ENCODE assay signal across 16 cellular contexts in genomic region chr19:39935262-39935661, GRCh38. TPM values are rescaled to one million over a fixed set of nuclear protein-coding genes. Genes with fewer than 3 reads are reported as not detected.
DNase-seq lines count a peak whose midpoint lies in the region; ATAC-seq and TF ChIP-seq lines count a peak whose summit lies in the region.
"Had no signal": no experiment of that assay in that cellular context is flagged by ENCODE, and none has a peak within 500 bp of the region (broad histone marks: within the 10 kb centered on the region; RNA-seq: fewer than 3 reads in every experiment).

No MANE protein-coding gene starts in this region.

- H3K36me3 Mint-ChIP-seq in activated CD4-positive, alpha-beta T cell treated with anti-CD3 and anti-CD28 coated beads, Interleukin-2, amount 10 ng/mL, durations not matched to agents 7 days and 5 days (ENCODE audit: low read depth) = peaks cover 13% of the 10 kb centered on the region
- no peaks in the 10 kb centered on the region for H3K36me3 Mint-ChIP-seq in H9 (ENCODE audit: insufficient read depth in 1 of 3, low read depth in 3 of 3)

- no peak overlapping the region for H2BK15ac ChIP-seq in H9 (ENCODE audit: low read depth, low read length)

- H2BK5ac ChIP-seq in H9 (ENCODE audit: insufficient read length, low read length) = no peak overlapping the region

- H3K4me1 ChIP-seq in H9 (ENCODE audit: insufficient read depth, low read length) = no peaks in the 10 kb centered on the region
- H3K4me1 ChIP-seq in sigmoid colon = no peaks in the 10 kb centered on the region
- H3K4me1 ChIP-seq: esophagus muscularis mucosa had no signal

- H3K4me1 Mint-ChIP-seq in activated CD4-positive, alpha-beta T cell treated with anti-CD3 and anti-CD28 coated beads, Interleukin-2, amount 10 ng/mL, durations not matched to agents 7 days and 5 days = peaks cover 53% of the 10 kb centered on the region
- no peaks in the 10 kb centered on the region for H3K4me1 Mint-ChIP-seq in H9

- no peak overlapping the region for H2AK5ac ChIP-seq in H9 (ENCODE audit: insufficient read length, low read length)

- TF ChIP-seq CTCF in H9 (conservative IDR thresholded peaks at IDR 0.05) = peak; percentile 32; the same call in 2 of the 3 replicates
- no peak for TF ChIP-seq CTCF in sigmoid colon (IDR thresholded peaks at IDR 0.05)
- no peak for TF ChIP-seq CTCF in omental fat pad (IDR thresholded peaks at IDR 0.05)

- H3K9me3 ChIP-seq in H9 (ENCODE audit: control insufficient read depth, low read depth, low read length) (no peaks in the 10 kb centered on the region), sigmoid colon (peaks cover 0 to 5% (median 0%) of the 10 kb centered on the region in 4 donors)

- no peak for ATAC-seq in omental fat pad (ENCODE audit: low FRiP score)

- H3K4me3 ChIP-seq in sigmoid colon = no peak overlapping the region
- H3K4me3 ChIP-seq: esophagus muscularis mucosa had no signal

- H2BK20ac ChIP-seq in H9 (ENCODE audit: low read depth, low read length, poor library complexity, severe bottlenecking) = no peak overlapping the region

- H3T11ph ChIP-seq in H9 (ENCODE audit: low read length) = no peak overlapping the region

- peak overlapping the region; percentile 81 for H3K27ac Mint-ChIP-seq in activated CD4-positive, alpha-beta T cell treated with anti-CD3 and anti-CD28 coated beads, Interleukin-2, amount 10 ng/mL, durations not matched to agents 7 days and 5 days
- H3K27ac Mint-ChIP-seq in H9 = 0 out of 7 replicates have a peak overlapping the region, but pooled peaks of 1 of the 3 experiments have one; percentile 31
- H3K27ac Mint-ChIP-seq: dendritic cell treated with granulocyte-macrophage colony-stimulating factor and Interleukin-4, amounts not matched to agents 40 ng/mL and 50 ng/mL, for 4 days had no signal

- no peak overlapping the region for H3K23ac ChIP-seq in H9 (ENCODE audit: insufficient read length, low read depth, low read length)

- H3K4me3 Mint-ChIP-seq in activated CD4-positive, alpha-beta T cell treated with anti-CD3 and anti-CD28 coated beads, Interleukin-2, amount 10 ng/mL, durations not matched to agents 7 days and 5 days = no peak overlapping the region
- no peak overlapping the region for H3K4me3 Mint-ChIP-seq in H9
- H3K4me3 Mint-ChIP-seq: dendritic cell treated with granulocyte-macrophage colony-stimulating factor and Interleukin-4, amounts not matched to agents 40 ng/mL and 50 ng/mL, for 4 days had no signal

- H3K4ac ChIP-seq in H9 (ENCODE audit: low read depth, low read length) = no peak overlapping the region

- no peak overlapping the region for H3K18ac ChIP-seq in H9 (ENCODE audit: insufficient read length, low read depth, low read length)

- POLR2A ChIA-PET in activated CD4-positive, alpha-beta T cell treated with anti-CD3 and anti-CD28 coated beads, Interleukin-2, amount 10 ng/mL, durations not matched to agents 7 days and 5 days (lab: Charles Lee) = no interaction called here

- H3K23me2 ChIP-seq in H9 (ENCODE audit: insufficient read length, low read depth, low read length, poor library complexity, severe bottlenecking) = no peaks in the 10 kb centered on the region

- H4K91ac ChIP-seq in H9 (ENCODE audit: insufficient read length, low read depth, low read length) = no peak overlapping the region

- H3K79me2 ChIP-seq in H9 (ENCODE audit: insufficient read depth, low read length) = no peaks in the 10 kb centered on the region

- TF ChIP-seq POLR2A in sigmoid colon (IDR thresholded peaks at IDR 0.05) = no peak

- H2AFZ ChIP-seq in H9 (ENCODE audit: low read length) = no peak overlapping the region

- no peak overlapping the region for H3K4me2 ChIP-seq in H9 (ENCODE audit: insufficient read depth, insufficient read length, low read length)

- H3K36me3 ChIP-seq in sigmoid colon = no peaks in the 10 kb centered on the region
- H3K36me3 ChIP-seq: esophagus muscularis mucosa had no signal

- H3K27ac ChIP-seq in H9 (ENCODE audit: insufficient read length, low read depth, low read length) (no peak overlapping the region), cingulate gyrus (ENCODE audit: low read depth, low read length) (peak overlapping the region; percentile 77), sigmoid colon (no peak overlapping the region)
- H3K27ac ChIP-seq: esophagus muscularis mucosa had no signal

- CTCF ChIA-PET in activated CD4-positive, alpha-beta T cell treated with anti-CD3 and anti-CD28 coated beads, Interleukin-2, amount 10 ng/mL, durations not matched to agents 7 days and 5 days (lab: Charles Lee) = interaction anchor here (1.1 to 2.5 kb wide), 4 partner anchors 9 to 36 kb away, joined by 3 to 9 read pairs (median 4); partner anchors contain the start of gene PSMC4

- no peaks in the 10 kb centered on the region for H3K27me3 Mint-ChIP-seq in activated CD4-positive, alpha-beta T cell treated with anti-CD3 and anti-CD28 coated beads, Interleukin-2, amount 10 ng/mL, durations not matched to agents 7 days and 5 days
- no peaks in the 10 kb centered on the region for H3K27me3 Mint-ChIP-seq in H9 (ENCODE audit: low read depth)
- H3K27me3 Mint-ChIP-seq: progenitor cell of endocrine pancreas had no signal

- TF ChIP-seq EP300 in sigmoid colon (IDR thresholded peaks at IDR 0.05) = no peak

- no CpG with 5 or more reads among the region's 5 CpGs for WGBS in H9 (ENCODE audit: extremely low coverage, insufficient read length, low lambda C conversion rate)
- WGBS in sigmoid colon, 2 donors = 86 to 90% methylated on average over 5 of the region's 5 CpGs

- H3K56ac ChIP-seq in H9 (ENCODE audit: insufficient read length, low read depth, low read length) = no peak overlapping the region

- no peak overlapping the region for H2BK12ac ChIP-seq in H9 (ENCODE audit: insufficient read length, low read depth, low read length)

- no peak overlapping the region for H4K5ac ChIP-seq in H9 (ENCODE audit: insufficient read length, low read depth, low read length)

- H4K8ac ChIP-seq in H9 (replicated peaks; ENCODE audit: insufficient read length, low read depth, low read length) = no peak overlapping the region

- H2BK120ac ChIP-seq in H9 (ENCODE audit: low read depth, low read length, poor library complexity, severe bottlenecking) = no peak overlapping the region

- H3K14ac ChIP-seq in H9 (ENCODE audit: insufficient read depth, low read length) = no peak overlapping the region

- intact Hi-C loops in sigmoid colon (cut with DNase I) = no loop called here

- no peaks in the 10 kb centered on the region for H4K20me1 ChIP-seq in H9 (ENCODE audit: control insufficient read depth, insufficient read depth, insufficient read length)

- peaks cover 11% of the 10 kb centered on the region for H3K9me3 Mint-ChIP-seq in activated CD4-positive, alpha-beta T cell treated with anti-CD3 and anti-CD28 coated beads, Interleukin-2, amount 10 ng/mL, durations not matched to agents 7 days and 5 days
- peaks cover 0 to 2% of the 10 kb centered on the region in 2 experiments; a peak in 1 of 5 replicates for H3K9me3 Mint-ChIP-seq in H9

- no peaks in the 10 kb centered on the region for H3K79me1 ChIP-seq in H9 (ENCODE audit: insufficient read depth, low read depth, low read length, poor library complexity, severe bottlenecking)

- no peak overlapping the region for H3K9ac ChIP-seq in H9 (ENCODE audit: extremely low read depth, insufficient read length, low read length)

- H3K27me3 ChIP-seq in H9 (ENCODE audit: insufficient read depth, low read length) (no peaks in the 10 kb centered on the region), sigmoid colon (no peaks in the 10 kb centered on the region)

- DNase-seq in activated CD4-positive, alpha-beta T cell treated with anti-CD3 and anti-CD28 coated beads, Interleukin-2, amount 10 ng/mL, durations not matched to agents 7 days and 5 days = no peak
- no peak for DNase-seq in activated CD4-positive, alpha-beta T cell treated with anti-CD3 and anti-CD28 coated beads, Interleukin-2, amount 50 U/mL, for 48 hours
- no peak for DNase-seq in H9
- DNase-seq in sigmoid colon = peak; percentile 35
- DNase-seq in NOMO-1 (lab: John Stamatoyannopoulos, UW; ENCODE audit: unreplicated experiment in 2 of 2) = no peak
- no peak for DNase-seq in stimulated activated naive CD4-positive, alpha-beta T cell treated with Interleukin-2 at 50 U/mL for 16 hours (lab: John Stamatoyannopoulos, UW)
- DNase-seq in omental fat pad (ENCODE audit: low spot score) = no peak
- DNase-seq: ACHN; NCI-H1694; NCI-H446 treated with DMSO at 0.1 percent for 48 hours; OCI-M1; stimulated activated CD4-positive, alpha-beta T cell treated with anti-CD3 and anti-CD28 coated beads, Interleukin-12 subunit alpha, Interleukin-12 subunit beta, amount 100 ng/mL, for 4 hours had no signal

RNA-seq across cellular contexts. Expression of gene FCGBP, which starts 0.8 kb away (rescaled TPM):
- 1 to 10 TPM; 7.1 TPM for total RNA-seq in activated CD4-positive, alpha-beta T cell treated with anti-CD3 and anti-CD28 coated beads, Interleukin-2, amount 10 ng/mL, durations not matched to agents 7 days and 5 days
- total RNA-seq in H9 (2021) = 0.13 and 0.15 TPM in 2 replicates
- total RNA-seq in sigmoid colon = 10 to 100 TPM in 2 of 4 donors, 1 to 10 TPM in 2; 7.5 to 83.5 (median 9.7) TPM
- polyA plus RNA-seq in sigmoid colon = 100 to 1,000 TPM in 2 of 3 donors, 10 to 100 TPM in 1; 90.1 to 713 (median 228) TPM
- total RNA-seq in omental fat pad = 100 to 1,000 TPM in 1 of 4 donors, 10 to 100 TPM in 3; 12.5 to 197 (median 29.3) TPM

RNA-seq across cellular contexts. Expression of gene PSMC4, which starts 35.7 kb away (rescaled TPM):
- 100 to 1,000 TPM; 108 to 122 TPM for total RNA-seq in activated CD4-positive, alpha-beta T cell treated with anti-CD3 and anti-CD28 coated beads, Interleukin-2, amount 10 ng/mL, durations not matched to agents 7 days and 5 days
- 111 and 119 TPM in 2 replicates for total RNA-seq in H9 (2021)
- 10 to 100 TPM; 60.1 to 86.9 (median 71.8) TPM for total RNA-seq in sigmoid colon
- 10 to 100 TPM; 52.9 to 95.7 (median 79.3) TPM for polyA plus RNA-seq in sigmoid colon
- 100 to 1,000 TPM in 1 of 4 donors, 10 to 100 TPM in 3; 52.6 to 141 (median 75.4) TPM for total RNA-seq in omental fat pad
